8 cellular contexts compared by ENCODE assay signal in the genomic region with DNA sequence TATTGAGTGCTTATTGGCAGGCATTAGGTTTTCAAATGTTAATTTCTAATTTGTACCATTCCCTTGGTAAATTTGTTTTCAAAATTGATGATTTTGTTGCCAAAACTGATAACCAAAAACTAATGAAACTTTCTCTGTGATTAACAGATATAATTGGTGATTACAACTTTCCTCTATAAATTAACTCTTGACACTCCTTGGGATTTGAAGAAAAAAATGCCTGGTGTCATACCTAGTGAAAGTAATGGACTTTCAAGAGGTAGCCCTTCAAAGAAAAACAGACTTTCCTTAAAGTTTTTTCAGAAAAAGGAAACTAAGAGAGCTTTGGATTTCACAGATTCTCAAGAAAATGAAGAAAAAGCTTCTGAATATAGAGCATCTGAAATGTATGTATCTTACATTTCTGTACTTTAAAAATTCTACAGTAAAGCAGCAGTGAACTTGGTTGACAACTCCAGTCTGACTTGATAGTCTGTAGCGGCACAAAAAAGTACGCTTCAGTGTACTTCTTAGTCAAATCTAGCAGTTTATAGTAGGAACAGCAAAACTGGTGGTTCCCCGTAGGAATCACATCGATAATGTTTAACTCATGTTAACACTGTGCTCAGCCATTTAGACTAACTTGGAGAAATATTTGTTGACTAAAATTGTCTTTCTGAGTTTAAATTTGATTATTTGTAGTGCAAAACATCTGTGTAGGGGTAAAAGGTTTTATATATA. TPM values are rescaled to one million over a fixed set of nuclear protein-coding genes. Genes with fewer than 3 reads are reported as not detected.
A peak's percentile ranks its signal among the peaks of the same experiment; 100 is the strongest.
DNase-seq lines count a peak whose midpoint lies in the region; ATAC-seq and TF ChIP-seq lines count a peak whose summit lies in the region.

No MANE protein-coding gene starts in this region.

- intact Hi-C loops in Calu3 (cut with micrococcal nuclease; ENCODE audit: unreplicated experiment) (no loop called here), cardiac septum (cut with DNase I) (loop anchor here (5.0 kb wide), 1 partner anchor 247 kb away; a partner anchor contains a TSS), sciatic nerve (cut with DNase I) (no loop called here)

- BruUV-seq in Calu3 (replicated peaks; lab: Mats Ljungman, UMichigan), result no TSS peak

- H3K4me1 Mint-ChIP-seq in Calu3 (ENCODE audit: low read depth, unreplicated experiment) (peaks cover 31% of the 10 kb centered on the region), IgD-negative memory B cell (peaks cover 31 to 41% (median 40%) of the 10 kb centered on the region in 3 donors)

- ATAC-seq in GM21390 (IDR thresholded peaks at IDR 0.05; ENCODE audit: unreplicated experiment) (peak; percentile 26), sciatic nerve (no peak)

- no peak overlapping the region for H3K4me3 ChIP-seq in coronary artery

- H3K27me3 Mint-ChIP-seq in Calu3 (ENCODE audit: unreplicated experiment), result no peaks in the 10 kb centered on the region
- no peaks in the 10 kb centered on the region for H3K27me3 Mint-ChIP-seq in IgD-negative memory B cell

- H3K9me3 Mint-ChIP-seq in Calu3 (ENCODE audit: low read depth, unreplicated experiment) (peaks cover 2% of the 10 kb centered on the region), IgD-negative memory B cell (peaks cover 0 to 3% (median 0%) of the 10 kb centered on the region in 3 donors)

- peak overlapping the region; percentile 43 for H3K27ac Mint-ChIP-seq in Calu3 (ENCODE audit: unreplicated experiment)
- peak overlapping the region; percentile 33 to 59 (median 46) for H3K27ac Mint-ChIP-seq in IgD-negative memory B cell

- H3K27ac ChIP-seq in coronary artery, result no peak overlapping the region

- DNase-seq in Calu3 (no peak), dermis blood vessel endothelial cell (peak; percentile 10), foreskin melanocyte (no peak), cardiac septum (ENCODE audit: low spot score) (no peak), sciatic nerve (ENCODE audit: low spot score) (no peak), coronary artery (ENCODE audit: low spot score) (no peak)

- peak overlapping the region; percentile 70 for H3K4me3 Mint-ChIP-seq in Calu3 (ENCODE audit: low read depth, unreplicated experiment)
- H3K4me3 Mint-ChIP-seq in IgD-negative memory B cell, result peak overlapping the region; percentile 44 to 93 (median 84)

- peaks cover 64% of the 10 kb centered on the region for H3K36me3 Mint-ChIP-seq in Calu3 (ENCODE audit: insufficient read depth, unreplicated experiment)
- H3K36me3 Mint-ChIP-seq in IgD-negative memory B cell, result peaks cover 10% of the 10 kb centered on the region

- CTCF ChIA-PET in Calu3 (lab: Charles Lee), result interaction anchor here (0.6 kb wide), 1 partner anchor 1027 kb away, joined by 5 read pairs; no protein-coding TSS in a partner anchor

- TF ChIP-seq CTCF in Calu3 (IDR thresholded peaks at IDR 0.05; ENCODE audit: unreplicated experiment) (no peak), coronary artery (IDR thresholded peaks at IDR 0.05) (no peak)

RNA-seq across cellular contexts. Expression of a gene that starts 3.0 kb away (rescaled TPM):
- total RNA-seq in Calu3 (2022) (44.7 and 49.8 TPM in 2 replicates), dermis blood vessel endothelial cell (28.1 and 51.7 TPM in 2 replicates), cardiac septum (15.0 TPM), sciatic nerve (34.0 TPM)
- polyA plus RNA-seq in IgD-negative memory B cell, result 35.1 TPM
